Comparison of ENCODE assay signal across 22 cellular contexts in genomic region chr13:64410654-64411053, GRCh38.
DNase-seq lines count a peak whose midpoint lies in the region; TF ChIP-seq lines count a peak whose summit lies in the region.
"Had no signal": no experiment of that assay in that cellular context is flagged by ENCODE, and none has a peak within 500 bp of the region (broad histone marks: within the 10 kb centered on the region; RNA-seq: fewer than 3 reads in every experiment).

No MANE protein-coding gene starts in this region.

- H3K79me1 ChIP-seq in neuronal stem cell (ENCODE audit: low read depth, low read length), result no peaks in the 10 kb centered on the region
- H3K79me1 ChIP-seq in trophoblast cell (ENCODE audit: low read length), result no peaks in the 10 kb centered on the region

- no peaks in the 10 kb centered on the region for H3K27me3 ChIP-seq in SU-DHL-6 (ENCODE audit: low read length)
- no peaks in the 10 kb centered on the region for H3K27me3 ChIP-seq in neuronal stem cell (ENCODE audit: control insufficient read depth in 3 of 3, insufficient read depth in 3 of 3, low read depth in 1 of 3, low read length in 3 of 3)
- H3K27me3 ChIP-seq in trophoblast cell (ENCODE audit: insufficient read depth, low read length), result no peaks in the 10 kb centered on the region
- H3K27me3 ChIP-seq: BE2C; BLaER1 treated with 17β-estradiol and CSF1 and Interleukin-3, amounts not matched to agents 10 nM and 100 nM had no signal

- no peak for TF ChIP-seq CTCF in SU-DHL-6 (IDR thresholded peaks at IDR 0.05; ENCODE audit: insufficient read depth, low read length, poor library complexity, severe bottlenecking)

- H2AK5ac ChIP-seq in neuronal stem cell (ENCODE audit: low read depth, low read length) (no peak overlapping the region), trophoblast cell (ENCODE audit: low read length) (no peak overlapping the region)

- H3K23ac ChIP-seq in neuronal stem cell (ENCODE audit: low read depth, low read length, poor library complexity), result no peak overlapping the region
- no peak overlapping the region for H3K23ac ChIP-seq in trophoblast cell (ENCODE audit: low read length)

- H3K79me2 ChIP-seq in SU-DHL-6 (ENCODE audit: insufficient read depth, low read length) (no peaks in the 10 kb centered on the region), trophoblast cell (ENCODE audit: control insufficient read depth, insufficient read depth, low read length, poor library complexity) (no peaks in the 10 kb centered on the region)

- H3K27ac ChIP-seq in SU-DHL-6 (ENCODE audit: low read depth, low read length) (no peak overlapping the region), neuronal stem cell (replicated peaks; ENCODE audit: low read length) (no peak overlapping the region), trophoblast cell (ENCODE audit: low read depth, low read length) (no peak overlapping the region)
- H3K27ac ChIP-seq: 22Rv1; BLaER1 treated with 17β-estradiol and CSF1 and Interleukin-3, amounts not matched to agents 10 nM and 100 nM had no signal

- no peak overlapping the region for H3K9ac ChIP-seq in SU-DHL-6 (ENCODE audit: low read length)
- peak overlapping the region; percentile 21 for H3K9ac ChIP-seq in neuronal stem cell (ENCODE audit: low read depth, low read length, poor library complexity)
- H3K9ac ChIP-seq in trophoblast cell (ENCODE audit: low read length), result no peak overlapping the region
- H3K9ac ChIP-seq: BLaER1 treated with 17β-estradiol and CSF1 and Interleukin-3, amounts not matched to agents 10 nM and 100 nM had no signal

- H4K91ac ChIP-seq in neuronal stem cell (ENCODE audit: low read depth, low read length, poor library complexity), result no peak overlapping the region
- no peak overlapping the region for H4K91ac ChIP-seq in trophoblast cell (ENCODE audit: low read depth, low read length)

- H3K4me1 ChIP-seq in neuronal stem cell (ENCODE audit: control insufficient read depth in 2 of 2, insufficient read depth in 1 of 2, low read depth in 1 of 2, low read length in 2 of 2), result no peaks in the 10 kb centered on the region
- H3K4me1 ChIP-seq in trophoblast cell (ENCODE audit: control insufficient read depth in 1 of 2, insufficient read depth in 2 of 2, low read length in 2 of 2), result no peaks in the 10 kb centered on the region
- H3K4me1 ChIP-seq: BE2C; BLaER1 treated with 17β-estradiol and CSF1 and Interleukin-3, amounts not matched to agents 10 nM and 100 nM; HAP-1 had no signal

- no peaks in the 10 kb centered on the region for H4K20me1 ChIP-seq in SU-DHL-6 (ENCODE audit: low read depth, low read length)
- H4K20me1 ChIP-seq: BLaER1 treated with 17β-estradiol and CSF1 and Interleukin-3, amounts not matched to agents 10 nM and 100 nM had no signal

- H3K18ac ChIP-seq in neuronal stem cell (ENCODE audit: low read length) (no peak overlapping the region), trophoblast cell (ENCODE audit: low read length) (no peak overlapping the region)

- peak; percentile 25 for DNase-seq in activated CD8-positive, alpha-beta memory T cell treated with anti-CD3 and anti-CD28 coated beads, Interleukin-2, amount 50 U/mL, for 48 hours
- no peak for DNase-seq in activated CD8-positive, alpha-beta memory T cell treated with anti-CD3 and anti-CD28 coated beads for 24 hours
- DNase-seq in neuronal stem cell (ENCODE audit: low spot score) (no peak), SKM-1 (lab: John Stamatoyannopoulos, UW; ENCODE audit: unreplicated experiment) (no peak), trophoblast cell (no peak), NCI-H1694 treated with DMSO at 0.1 percent for 48 hours (lab: John Stamatoyannopoulos, UW) (no peak)
- DNase-seq: ACHN; AML-193; BE2C; CD4-positive, alpha-beta T cell; CD8-positive, alpha-beta memory T cell; DMS 273 treated with DMSO at 0.1 percent for 48 hours; DMS79; EL; GDM1; GOT3; HFFc6 had no signal

- no peak overlapping the region for H3K4me3 ChIP-seq in SU-DHL-6 (ENCODE audit: insufficient read depth, low read length, poor library complexity, severe bottlenecking)
- no peak overlapping the region for H3K4me3 ChIP-seq in neuronal stem cell (ENCODE audit: low read length in 2 of 2)
- H3K4me3 ChIP-seq in trophoblast cell (ENCODE audit: low read depth, low read length), result no peak overlapping the region
- H3K4me3 ChIP-seq: BLaER1 treated with 17β-estradiol and CSF1 and Interleukin-3, amounts not matched to agents 10 nM and 100 nM; GM12878; HAP-1 had no signal

- no peak overlapping the region for H4K12ac ChIP-seq in trophoblast cell (ENCODE audit: low read depth, low read length)

- H2BK15ac ChIP-seq in neuronal stem cell (ENCODE audit: low read length), result no peak overlapping the region

- H4K8ac ChIP-seq in neuronal stem cell (ENCODE audit: low read depth, low read length), result no peak overlapping the region
- no peak overlapping the region for H4K8ac ChIP-seq in trophoblast cell (ENCODE audit: low read depth, low read length)

- H3K9me2 ChIP-seq in SU-DHL-6 (replicated peaks; ENCODE audit: insufficient read depth, low read length), result no peaks in the 10 kb centered on the region

- H3K14ac ChIP-seq in neuronal stem cell (ENCODE audit: low read length), result no peak overlapping the region
- no peak overlapping the region for H3K14ac ChIP-seq in trophoblast cell (ENCODE audit: low read length)

- H2AFZ ChIP-seq in SU-DHL-6 (ENCODE audit: low read depth, low read length, severe bottlenecking) (peak overlapping the region; percentile 33), neuronal stem cell (ENCODE audit: low read length) (peak overlapping the region; percentile 9), trophoblast cell (ENCODE audit: insufficient read depth, low read length, poor library complexity) (no peak overlapping the region)

- no peak overlapping the region for H3K4ac ChIP-seq in neuronal stem cell (ENCODE audit: low read length)
- H3K4ac ChIP-seq in trophoblast cell (ENCODE audit: low read depth, low read length), result no peak overlapping the region

- H2BK12ac ChIP-seq in neuronal stem cell (ENCODE audit: low read length) (no peak overlapping the region), trophoblast cell (ENCODE audit: low read length) (no peak overlapping the region)

- no peak overlapping the region for H2BK120ac ChIP-seq in neuronal stem cell (ENCODE audit: low read depth, low read length)
- no peak overlapping the region for H2BK120ac ChIP-seq in trophoblast cell (ENCODE audit: insufficient read depth, low read length, poor library complexity)

- H3K36me3 ChIP-seq in SU-DHL-6 (ENCODE audit: low read length) (no peaks in the 10 kb centered on the region), neuronal stem cell (replicated peaks in 1 of 2; ENCODE audit: control insufficient read depth in 2 of 2, insufficient read depth in 2 of 2, low read length in 2 of 2) (no peaks in the 10 kb centered on the region), trophoblast cell (ENCODE audit: control insufficient read depth in 1 of 2, insufficient read depth in 2 of 2, low read length in 2 of 2) (no peaks in the 10 kb centered on the region)
- H3K36me3 ChIP-seq: BE2C; BLaER1 treated with 17β-estradiol and CSF1 and Interleukin-3, amounts not matched to agents 10 nM and 100 nM; HAP-1 had no signal

- no peak overlapping the region for H2BK5ac ChIP-seq in neuronal stem cell (ENCODE audit: low read length)
- no peak overlapping the region for H2BK5ac ChIP-seq in trophoblast cell (ENCODE audit: low read depth, low read length, poor library complexity)

- H3K4me2 ChIP-seq in SU-DHL-6 (ENCODE audit: low read depth, low read length, poor library complexity, severe bottlenecking) (no peak overlapping the region), neuronal stem cell (ENCODE audit: insufficient read depth, low read length, poor library complexity, severe bottlenecking) (no peak overlapping the region), trophoblast cell (ENCODE audit: low read length) (no peak overlapping the region)
- H3K4me2 ChIP-seq: BLaER1 treated with 17β-estradiol and CSF1 and Interleukin-3, amounts not matched to agents 10 nM and 100 nM had no signal

- H3K9me3 ChIP-seq in SU-DHL-6 (ENCODE audit: insufficient read depth, low read length) (no peaks in the 10 kb centered on the region), neuronal stem cell (replicated peaks in 1 of 2; ENCODE audit: control insufficient read depth in 2 of 2, insufficient read depth in 1 of 2, low read depth in 1 of 2, low read length in 2 of 2) (no peaks in the 10 kb centered on the region), trophoblast cell (ENCODE audit: insufficient read depth, low read depth, low read length) (no peaks in the 10 kb centered on the region)
- H3K9me3 ChIP-seq: BE2C; BLaER1 treated with 17β-estradiol and CSF1 and Interleukin-3, amounts not matched to agents 10 nM and 100 nM; HAP-1 had no signal

- no CpG with 5 or more reads among the region's 4 CpGs for WGBS in neuronal stem cell (ENCODE audit: extremely low coverage in 2 of 2, insufficient read length in 2 of 2, insufficient replicate concordance in 1 of 2), 2 donors
- WGBS in trophoblast cell (ENCODE audit: extremely low coverage, insufficient coverage, insufficient read length), result no CpG with 5 or more reads among the region's 4 CpGs

- H3F3A ChIP-seq in SU-DHL-6 (ENCODE audit: insufficient read depth), result no peaks in the 10 kb centered on the region
